In the genomic region with DNA sequence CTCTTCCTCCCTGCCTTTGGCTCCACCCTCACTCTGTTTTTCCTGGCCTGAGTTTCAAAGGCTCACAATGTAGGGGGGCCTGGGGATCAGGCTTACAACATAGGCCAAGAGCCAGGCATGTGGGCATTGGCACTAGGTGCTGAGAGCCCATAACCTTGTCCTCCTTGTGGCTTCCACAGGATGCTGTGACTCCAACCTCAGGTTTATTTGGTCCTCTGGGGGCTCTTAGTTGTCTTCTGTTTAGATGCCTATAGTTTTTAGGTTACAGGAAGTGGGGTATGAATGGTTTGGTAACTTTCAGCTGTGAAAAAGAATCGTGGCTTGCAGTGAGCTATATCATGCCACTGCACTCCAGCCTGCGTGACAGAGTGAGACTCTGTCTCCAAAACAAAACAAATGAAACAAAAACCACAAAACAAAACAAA, we compare ENCODE assay signal across 12 cellular contexts. TPM values are rescaled to one million over a fixed set of nuclear protein-coding genes. Genes with fewer than 3 reads are reported as not detected.
DNase-seq lines count a peak whose midpoint lies in the region; ATAC-seq lines count a peak whose summit lies in the region.
"Had no signal": no experiment of that assay in that cellular context is flagged by ENCODE, and none has a peak within 500 bp of the region (broad histone marks: within the 10 kb centered on the region; RNA-seq: fewer than 3 reads in every experiment).

No MANE protein-coding gene starts in this region.

- H3K9me3 Mint-ChIP-seq in T-helper 1 cell treated with Interleukin-12 subunit alpha and Interleukin-12 subunit beta and Interleukin-4 antibody, amounts not matched to agents 30 μg/mL and 1 μg/mL, for 36 hours, result no peaks in the 10 kb centered on the region
- H3K9me3 Mint-ChIP-seq in natural killer cell treated with Interleukin-12 subunit alpha and Interleukin-12 subunit beta and Interleukin-15 and Interleukin-18, amount 100 ng/mL, for 72 hours, result no peaks in the 10 kb centered on the region

- H3K4me3 Mint-ChIP-seq in T-helper 1 cell treated with Interleukin-12 subunit alpha and Interleukin-12 subunit beta and Interleukin-4 antibody, amounts not matched to agents 30 μg/mL and 1 μg/mL, for 36 hours, result peak overlapping the region; percentile 69
- peak overlapping the region; percentile 73 for H3K4me3 Mint-ChIP-seq in natural killer cell treated with Interleukin-12 subunit alpha and Interleukin-12 subunit beta and Interleukin-15 and Interleukin-18, amount 100 ng/mL, for 72 hours

- no peaks in the 10 kb centered on the region for H3K27me3 Mint-ChIP-seq in T-helper 1 cell treated with Interleukin-12 subunit alpha and Interleukin-12 subunit beta and Interleukin-4 antibody, amounts not matched to agents 30 μg/mL and 1 μg/mL, for 36 hours (ENCODE audit: low read depth)
- H3K27me3 Mint-ChIP-seq in natural killer cell treated with Interleukin-12 subunit alpha and Interleukin-12 subunit beta and Interleukin-15 and Interleukin-18, amount 100 ng/mL, for 72 hours, result no peaks in the 10 kb centered on the region

- H3K4me1 Mint-ChIP-seq in T-helper 1 cell treated with Interleukin-12 subunit alpha and Interleukin-12 subunit beta and Interleukin-4 antibody, amounts not matched to agents 30 μg/mL and 1 μg/mL, for 36 hours (ENCODE audit: low read depth), result peaks cover 28% of the 10 kb centered on the region
- peaks cover 23 to 33% of the 10 kb centered on the region in 2 donors for H3K4me1 Mint-ChIP-seq in natural killer cell treated with Interleukin-12 subunit alpha and Interleukin-12 subunit beta and Interleukin-15 and Interleukin-18, amount 100 ng/mL, for 72 hours (ENCODE audit: low read depth in 2 of 2)

- H3K36me3 Mint-ChIP-seq in T-helper 1 cell treated with Interleukin-12 subunit alpha and Interleukin-12 subunit beta and Interleukin-4 antibody, amounts not matched to agents 30 μg/mL and 1 μg/mL, for 36 hours (ENCODE audit: low read depth), result peaks cover 9% of the 10 kb centered on the region
- no peaks in the 10 kb centered on the region for H3K36me3 Mint-ChIP-seq in natural killer cell treated with Interleukin-12 subunit alpha and Interleukin-12 subunit beta and Interleukin-15 and Interleukin-18, amount 100 ng/mL, for 72 hours

- peak; percentile 71 for DNase-seq in NK-92 treated with Interleukin-12 subunit alpha and Interleukin-12 subunit beta, amount 100 ng/mL, for 24 hours (lab: John Stamatoyannopoulos, UW)
- DNase-seq in NK-92 (lab: John Stamatoyannopoulos, UW; ENCODE audit: unreplicated experiment), result no peak
- peak; percentile 68 for DNase-seq in natural killer cell treated with Interleukin-12 subunit alpha and Interleukin-12 subunit beta and Interleukin-15 and Interleukin-18, amount 100 ng/mL, for 72 hours (ENCODE audit: low spot score)
- DNase-seq in NCI-H1417 treated with DMSO at 0.1 percent for 48 hours (lab: John Stamatoyannopoulos, UW), result no peak
- no peak for DNase-seq in stimulated activated CD4-positive, alpha-beta T cell treated with anti-CD3 and anti-CD28 coated beads, Interleukin-12 subunit alpha, Interleukin-12 subunit beta, amount 100 ng/mL, for 4 hours
- DNase-seq: IMR-90, NCI-H774 had no signal

- ATAC-seq in GM21529 (IDR thresholded peaks at IDR 0.05; ENCODE audit: unreplicated experiment) (peak; percentile 67), GM19455 (IDR thresholded peaks at IDR 0.05; ENCODE audit: unreplicated experiment) (no peak)
- ATAC-seq in natural killer cell treated with Interleukin-12 subunit alpha and Interleukin-12 subunit beta and Interleukin-15 and Interleukin-18, amount 100 ng/mL, for 72 hours, result peak; percentile 92 to 93

- peak overlapping the region; percentile 96 for H3K27ac Mint-ChIP-seq in T-helper 1 cell treated with Interleukin-12 subunit alpha and Interleukin-12 subunit beta and Interleukin-4 antibody, amounts not matched to agents 30 μg/mL and 1 μg/mL, for 36 hours
- peak overlapping the region; percentile 78 to 79 for H3K27ac Mint-ChIP-seq in natural killer cell treated with Interleukin-12 subunit alpha and Interleukin-12 subunit beta and Interleukin-15 and Interleukin-18, amount 100 ng/mL, for 72 hours

RNA-seq across cellular contexts. Expression of a gene that starts 25.6 kb away (rescaled TPM):
- not detected for total RNA-seq in natural killer cell treated with Interleukin-12 subunit alpha and Interleukin-12 subunit beta and Interleukin-15 and Interleukin-18, amount 100 ng/mL, for 72 hours
- total RNA-seq: T-helper 2 cell treated with Interferon-gamma antibody and Interleukin-4, amounts not matched to agents 100 ng/mL and 5 ng/mL, for 36 hours had no signal

RNA-seq across cellular contexts. Expression of a gene that starts 25.9 kb away (rescaled TPM):
- 10 to 100 TPM; 35.6 to 51.2 TPM for total RNA-seq in natural killer cell treated with Interleukin-12 subunit alpha and Interleukin-12 subunit beta and Interleukin-15 and Interleukin-18, amount 100 ng/mL, for 72 hours

RNA-seq across cellular contexts. Expression of a gene that starts 32.5 kb away (rescaled TPM):
- total RNA-seq in natural killer cell treated with Interleukin-12 subunit alpha and Interleukin-12 subunit beta and Interleukin-15 and Interleukin-18, amount 100 ng/mL, for 72 hours, result 100 to 1,000 TPM; 154 to 233 TPM

RNA-seq across cellular contexts. Expression of a gene that starts 40.2 kb away (rescaled TPM):
- total RNA-seq in natural killer cell treated with Interleukin-12 subunit alpha and Interleukin-12 subunit beta and Interleukin-15 and Interleukin-18, amount 100 ng/mL, for 72 hours, result under 1 TPM in 1 of 2 donors, not detected in 1; 0.10 TPM
- total RNA-seq: IMR-90; posterior vena cava; T-helper 2 cell treated with Interferon-gamma antibody and Interleukin-4, amounts not matched to agents 100 ng/mL and 5 ng/mL, for 36 hours had no signal

Comparison
In these comparisons a context has a peak if more than half of its experiments do, and no peak if none do; other contexts are left out.
1. DNase-seq: peak in NK-92 treated with Interleukin-12 subunit alpha and Interleukin-12 subunit beta, amount 100 ng/mL, for 24 hours (single experiment) and natural killer cell treated with Interleukin-12 subunit alpha and Interleukin-12 subunit beta and Interleukin-15 and Interleukin-18, amount 100 ng/mL, for 72 hours (single experiment); none in NK-92 (single experiment), NCI-H1417 treated with DMSO at 0.1 percent for 48 hours (single experiment) and stimulated activated CD4-positive, alpha-beta T cell treated with anti-CD3 and anti-CD28 coated beads, Interleukin-12 subunit alpha, Interleukin-12 subunit beta, amount 100 ng/mL, for 4 hours (single experiment).